In the genomic region with DNA sequence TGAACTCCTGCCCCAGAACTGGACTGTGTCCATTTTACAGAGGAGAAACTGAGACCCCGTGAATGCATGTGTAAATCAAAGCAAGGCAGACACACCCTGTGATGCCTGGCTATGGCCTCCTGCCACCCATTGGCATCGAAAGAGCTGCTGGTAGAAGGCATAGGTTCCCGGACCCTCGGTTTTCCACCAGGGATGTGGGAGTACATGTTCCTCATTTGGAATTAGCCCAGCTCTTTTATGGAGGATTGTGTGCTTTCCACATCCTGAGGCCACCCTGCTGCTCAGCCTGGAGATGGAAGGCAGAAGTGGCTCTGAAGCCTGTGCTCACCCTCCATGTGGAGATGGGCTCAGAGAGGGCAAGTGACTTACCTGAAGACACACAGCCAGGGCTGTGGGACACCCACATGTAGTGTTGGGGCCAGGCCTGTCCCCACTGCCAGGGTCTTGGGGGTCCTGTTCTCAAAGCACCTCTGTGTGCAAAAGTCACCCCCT, we compare ENCODE assay signal across 1 cellular context.
TF ChIP-seq lines count a peak whose summit lies in the region.

No MANE protein-coding gene starts in this region.

TF ChIP-seq in GM12878, 131 proteins besides CTCF, POLR2A, EP300 and RAD21:
- TF ChIP-seq KDM1A (IDR thresholded peaks at IDR 0.05; ENCODE audit: borderline replicate concordance) (peak; percentile 20; the same call in 1 of the 2 replicates), SMARCA5 (IDR thresholded peaks at IDR 0.05) (peak; percentile 89), TCF12 (IDR thresholded peaks at IDR 0.05; ENCODE audit: low read depth, low read length) (no peak), RUNX3 (IDR thresholded peaks at IDR 0.05; ENCODE audit: low read length) (no peak), NFXL1 (IDR thresholded peaks at IDR 0.05; ENCODE audit: borderline replicate concordance) (peak; percentile 88; the same call in 1 of the 2 replicates), RELA (IDR thresholded peaks at IDR 0.05; ENCODE audit: borderline replicate concordance, partially characterized antibody) (no peak), PAX5 (IDR thresholded peaks at IDR 0.05; ENCODE audit: borderline replicate concordance, low read depth, low read length) (0 out of 2 replicates have a peak, but pooled peaks have one; percentile 14), ZNF217 (IDR thresholded peaks at IDR 0.05) (peak; percentile 89; the same call in 1 of the 2 replicates)
- TF ChIP-seq, protein P1, sequence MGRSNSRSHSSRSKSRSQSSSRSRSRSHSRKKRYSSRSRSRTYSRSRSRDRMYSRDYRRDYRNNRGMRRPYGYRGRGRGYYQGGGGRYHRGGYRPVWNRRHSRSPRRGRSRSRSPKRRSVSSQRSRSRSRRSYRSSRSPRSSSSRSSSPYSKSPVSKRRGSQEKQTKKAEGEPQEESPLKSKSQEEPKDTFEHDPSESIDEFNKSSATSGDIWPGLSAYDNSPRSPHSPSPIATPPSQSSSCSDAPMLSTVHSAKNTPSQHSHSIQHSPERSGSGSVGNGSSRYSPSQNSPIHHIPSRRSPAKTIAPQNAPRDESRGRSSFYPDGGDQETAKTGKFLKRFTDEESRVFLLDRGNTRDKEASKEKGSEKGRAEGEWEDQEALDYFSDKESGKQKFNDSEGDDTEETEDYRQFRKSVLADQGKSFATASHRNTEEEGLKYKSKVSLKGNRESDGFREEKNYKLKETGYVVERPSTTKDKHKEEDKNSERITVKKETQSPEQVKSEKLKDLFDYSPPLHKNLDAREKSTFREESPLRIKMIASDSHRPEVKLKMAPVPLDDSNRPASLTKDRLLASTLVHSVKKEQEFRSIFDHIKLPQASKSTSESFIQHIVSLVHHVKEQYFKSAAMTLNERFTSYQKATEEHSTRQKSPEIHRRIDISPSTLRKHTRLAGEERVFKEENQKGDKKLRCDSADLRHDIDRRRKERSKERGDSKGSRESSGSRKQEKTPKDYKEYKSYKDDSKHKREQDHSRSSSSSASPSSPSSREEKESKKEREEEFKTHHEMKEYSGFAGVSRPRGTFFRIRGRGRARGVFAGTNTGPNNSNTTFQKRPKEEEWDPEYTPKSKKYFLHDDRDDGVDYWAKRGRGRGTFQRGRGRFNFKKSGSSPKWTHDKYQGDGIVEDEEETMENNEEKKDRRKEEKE (IDR thresholded peaks at IDR 0.05) = no peak
